ENCODE assay signal across 8 cellular contexts in the genomic region with DNA sequence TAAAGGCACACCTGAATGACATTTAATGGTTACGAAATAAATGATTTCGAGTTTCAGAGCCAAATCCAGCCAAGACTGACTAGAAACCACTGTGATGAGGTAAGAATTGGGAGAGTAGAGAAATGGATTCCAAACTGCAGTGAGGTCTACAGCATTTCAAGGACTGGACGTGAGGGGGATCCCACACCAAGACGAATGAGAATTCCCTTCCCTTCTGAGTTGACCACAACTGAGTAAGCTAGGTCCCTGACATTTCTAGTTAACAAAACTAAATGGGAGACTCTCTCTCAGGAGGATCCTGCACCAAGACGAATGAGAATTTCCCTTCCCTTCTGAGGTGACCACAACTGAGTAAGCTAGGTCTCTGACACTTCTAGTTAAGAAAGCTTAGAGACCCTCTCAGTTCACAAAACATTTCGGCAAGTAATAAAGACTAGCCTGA. TPM values are rescaled to one million over a fixed set of nuclear protein-coding genes. Genes with fewer than 3 reads are reported as not detected.
DNase-seq lines count a peak whose midpoint lies in the region; ATAC-seq and TF ChIP-seq lines count a peak whose summit lies in the region.

No MANE protein-coding gene starts in this region.

- DNase-seq in Daoy (ENCODE audit: low read depth) (peak; percentile 67), KBM-7 (peak; percentile 44), body of pancreas (no peak), lung (ENCODE audit: low spot score) (no peak), type B pancreatic cell (ENCODE audit: extremely low spot score, unreplicated experiment) (no peak), putamen (ENCODE audit: low spot score) (no peak)

- no peaks in the 10 kb centered on the region for H3K9me3 ChIP-seq in body of pancreas
- no peaks in the 10 kb centered on the region for H3K9me3 ChIP-seq in lung (ENCODE audit: control insufficient read depth in 2 of 2, insufficient read depth in 1 of 2, low read length in 1 of 2)

- intact Hi-C loops in body of pancreas (cut with DNase I): no loop called here

- H3K4me1 Mint-ChIP-seq in type B pancreatic cell (ENCODE audit: unreplicated experiment): peaks cover 40% of the 10 kb centered on the region

- 2 to 7% methylated on average over 6 of the region's 6 CpGs for WGBS in body of pancreas, 2 donors
- 12 to 13% methylated on average over 6 of the region's 6 CpGs for WGBS in lung, 2 donors

- H3K27ac ChIP-seq in body of pancreas: peak overlapping the region; percentile 87 to 99 (median 94)
- peak overlapping the region; percentile 79 to 99 for H3K27ac ChIP-seq in lung (ENCODE audit: low read depth in 1 of 2, low read length in 1 of 2)

- in situ Hi-C loops in KBM-7 (cut with MboI; ENCODE audit: low pct_unique_long_range_greater_than_20kb, low sequenced_read_pairs): no loop called here

- ATAC-seq in body of pancreas (no peak), lung (ENCODE audit: insufficient read depth, low FRiP score) (no peak), GM21390 (IDR thresholded peaks at IDR 0.05; ENCODE audit: unreplicated experiment) (no peak), HG03342 (IDR thresholded peaks at IDR 0.05; ENCODE audit: unreplicated experiment) (no peak)

- H3K4me1 ChIP-seq in body of pancreas (peaks cover 43% of the 10 kb centered on the region), lung (ENCODE audit: control insufficient read depth in 2 of 2, insufficient read depth in 2 of 2, low read length in 2 of 2) (peaks cover 3 to 28% of the 10 kb centered on the region in 2 donors)

- H3K27me3 Mint-ChIP-seq in type B pancreatic cell: no peaks in the 10 kb centered on the region

- TF ChIP-seq CTCF in body of pancreas (IDR thresholded peaks at IDR 0.05) (no peak), lung (IDR thresholded peaks at IDR 0.05; ENCODE audit: control extremely low read depth, extremely low read depth) (no peak), type B pancreatic cell (conservative IDR thresholded peaks at IDR 0.05) (no peak)

- no peak for TF ChIP-seq POLR2A in body of pancreas (IDR thresholded peaks at IDR 0.05)

- H3K27ac Mint-ChIP-seq in type B pancreatic cell: peak overlapping the region; percentile 95

- peaks cover 19% of the 10 kb centered on the region for H3K36me3 Mint-ChIP-seq in type B pancreatic cell

- H3K36me3 ChIP-seq in body of pancreas (replicated peaks in 1 of 2; ENCODE audit: insufficient read depth in 1 of 2, low read depth in 2 of 2) (no peaks in the 10 kb centered on the region), lung (ENCODE audit: control insufficient read depth in 2 of 2, insufficient read depth in 2 of 2, low read length in 2 of 2) (peaks cover 1 to 6% of the 10 kb centered on the region in 2 donors)

- peaks cover 6% of the 10 kb centered on the region for H3K9me3 Mint-ChIP-seq in type B pancreatic cell

- peak overlapping the region in 1 of 2 donors; percentile 78 for H3K4me3 ChIP-seq in body of pancreas
- peak overlapping the region; percentile 45 for H3K4me3 ChIP-seq in lung

- no peaks in the 10 kb centered on the region for H3K27me3 ChIP-seq in body of pancreas
- no peaks in the 10 kb centered on the region for H3K27me3 ChIP-seq in lung (ENCODE audit: control insufficient read depth, insufficient read depth)

- peak overlapping the region; percentile 94 for H3K4me3 Mint-ChIP-seq in type B pancreatic cell

RNA-seq across cellular contexts. Expression of a gene that starts 1.6 kb away (rescaled TPM):
- total RNA-seq in Daoy (2014; rRNA removed; shearing (Covaris generic)): 0.24 and 0.63 TPM in 2 replicates
- total RNA-seq in body of pancreas (under 1 TPM in 1 of 2 donors, not detected in 1; under 0.01 TPM), lung (1 to 10 TPM; 3.2 to 3.9 TPM), type B pancreatic cell (ENCODE audit: low replicate concordance) (0.67 and 1.8 TPM in 2 replicates)
- polyA plus RNA-seq in lung: 1 to 10 TPM in 1 of 2 donors, under 1 TPM in 1; 0.71 to 1.7 TPM

RNA-seq across cellular contexts. Expression of a gene that starts 1.8 kb away (rescaled TPM):
- total RNA-seq in Daoy (2014; rRNA removed; shearing (Covaris generic)): 81.4 and 84.1 TPM in 2 replicates
- total RNA-seq in body of pancreas (10 to 100 TPM; 12.7 to 28.0 TPM), lung (100 to 1,000 TPM in 1 of 2 donors, 10 to 100 TPM in 1; 60.7 to 115 TPM), type B pancreatic cell (ENCODE audit: low replicate concordance) (114 and 125 TPM in 2 replicates)
- 100 to 1,000 TPM; 207 to 263 TPM for polyA plus RNA-seq in lung

RNA-seq across cellular contexts. Expression of a gene that starts 25.5 kb away (rescaled TPM):
- total RNA-seq in Daoy (2014; rRNA removed; shearing (Covaris generic)): 185 and 205 TPM in 2 replicates
- 10 to 100 TPM; 17.9 to 26.7 TPM for total RNA-seq in body of pancreas
- total RNA-seq in lung: 10 to 100 TPM; 22.2 to 47.2 TPM
- polyA plus RNA-seq in lung: 10 to 100 TPM; 25.2 to 35.2 TPM
- 29.5 and 34.1 TPM in 2 replicates for total RNA-seq in type B pancreatic cell (ENCODE audit: low replicate concordance)

Comparison
In these comparisons a context has a peak if more than half of its experiments do, and no peak if none do; other contexts are left out.
1. DNase-seq: peak in Daoy (single experiment) and KBM-7 (single experiment); none in body of pancreas (0 of 4), lung (single experiment), type B pancreatic cell (single experiment) and putamen (single experiment).